ENCODE assay signal across 22 cellular contexts in the genomic region with DNA sequence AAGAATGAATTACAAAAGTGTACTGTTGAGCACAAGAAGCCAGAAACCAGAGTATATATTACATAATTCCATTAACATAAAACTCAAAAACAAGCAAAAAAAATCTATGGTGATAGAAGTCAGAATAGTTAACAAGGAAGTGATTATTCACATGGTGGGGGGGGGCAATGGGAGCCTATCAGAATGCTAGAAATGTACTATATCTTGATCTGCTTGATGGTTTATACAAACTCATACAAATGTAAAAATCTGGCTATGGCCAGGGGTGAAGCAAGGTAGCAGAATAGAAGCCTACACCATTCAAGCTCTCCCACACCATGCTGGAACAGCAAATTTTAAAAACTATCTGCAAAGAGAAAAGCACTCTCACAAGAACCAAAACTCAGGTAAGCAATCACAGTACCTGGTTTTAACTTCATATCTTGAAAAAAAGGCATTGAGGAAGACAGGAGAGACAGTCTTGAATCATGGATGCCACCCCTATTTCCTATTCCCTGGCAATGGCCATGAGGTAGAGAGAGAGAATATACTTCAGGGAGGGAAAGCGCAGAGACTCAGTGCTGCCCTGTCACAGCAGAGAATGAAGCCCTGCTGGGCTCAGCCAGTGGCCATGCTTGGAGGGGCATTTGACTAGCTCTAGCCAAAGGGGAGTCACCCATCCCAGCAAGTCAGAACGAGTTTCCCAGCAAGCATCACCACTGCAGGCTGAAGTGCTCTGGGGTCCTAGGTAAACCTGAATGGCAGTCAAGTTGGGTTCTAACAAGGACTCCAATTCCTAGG.
DNase-seq lines count a peak whose midpoint lies in the region; ATAC-seq, FAIRE-seq and TF ChIP-seq lines count a peak whose summit lies in the region.
"Had no signal": no experiment of that assay in that cellular context is flagged by ENCODE, and none has a peak within 500 bp of the region (broad histone marks: within the 10 kb centered on the region; RNA-seq: fewer than 3 reads in every experiment).

No MANE protein-coding gene starts in this region.

- H3K9ac ChIP-seq in SK-N-MC (ENCODE audit: insufficient read length) (no peak overlapping the region), kidney (ENCODE audit: low read length in 2 of 2) (peak overlapping the region in 1 of 2 donors; percentile 21)
- H3K9ac ChIP-seq: KMS-11 had no signal

- 80 to 100% (median 86%) methylated on average over 2 of the region's 2 CpGs for WGBS in psoas muscle, 3 donors

- intact Hi-C loops in kidney (cut with DNase I), result no loop called here
- intact Hi-C loops in psoas muscle (cut with DNase I), result loop anchor here (5.0 to 10.0 kb wide), 2 partner anchors 70 to 73 kb away; partner anchors contain the start of gene CDC42BPA (in 2 of the 2)

- no peaks in the 10 kb centered on the region for H3K9me3 ChIP-seq in SK-N-MC (ENCODE audit: low read depth, low read length)
- H3K9me3 ChIP-seq in kidney (ENCODE audit: control insufficient read depth in 1 of 2, low read length in 2 of 2), result no peaks in the 10 kb centered on the region
- no peaks in the 10 kb centered on the region for H3K9me3 ChIP-seq in psoas muscle
- H3K9me3 ChIP-seq in osteoblast (ENCODE audit: low read depth, low read length), result no peaks in the 10 kb centered on the region
- H3K9me3 ChIP-seq: lower lobe of right lung, SJSA1, upper lobe of left lung had no signal

- ATAC-seq in psoas muscle (peak in 3 of 4 donors; percentile 24 to 48 (median 26)), GM18870 (IDR thresholded peaks at IDR 0.05; ENCODE audit: unreplicated experiment) (no peak)
- ATAC-seq: lower lobe of right lung had no signal

- H4K20me1 ChIP-seq in osteoblast (ENCODE audit: insufficient read depth, low read length), result peaks cover 13% of the 10 kb centered on the region

- H3K27me3 ChIP-seq in psoas muscle (ENCODE audit: insufficient read depth in 3 of 3, low read length in 2 of 3) (no peaks in the 10 kb centered on the region), osteoblast (ENCODE audit: insufficient read depth, low read length) (no peaks in the 10 kb centered on the region)
- H3K27me3 ChIP-seq: SJSA1, upper lobe of left lung had no signal

- DNase-seq in SK-N-MC (ENCODE audit: low read depth, low spot score) (no peak), epithelial cell of esophagus (ENCODE audit: low read depth) (peak; percentile 13), kidney (no peak), psoas muscle (no peak), osteoblast (ENCODE audit: insufficient read length, low spot score, missing footprints) (no peak), iPS-NIHi7 (ENCODE audit: extremely low spot score) (no peak), NCI-H1694 (lab: John Stamatoyannopoulos, UW) (no peak)
- DNase-seq: activated CD4-positive, alpha-beta T cell treated with anti-CD3 and anti-CD28 coated beads, Interleukin-2, amount 10 ng/mL, durations not matched to agents 7 days and 5 days; anterior cingulate cortex; CD4-positive, CD25-positive, alpha-beta regulatory T cell; foreskin fibroblast; hippocampal formation; lower lobe of right lung; NCI-H1694 treated with DMSO at 0.1 percent for 48 hours; NCI-H2171 treated with DMSO at 0.1 percent for 48 hours; NCI-H524 treated with DMSO at 0.1 percent for 48 hours; stimulated activated CD8-positive, alpha-beta memory T cell treated with anti-CD3 and anti-CD28 coated beads, Interleukin-4, amount 100 ng/mL, for 48 hours; upper lobe of left lung had no signal

- FAIRE-seq in kidney (lab: Jason Lieb, UNC), result no peak

- H3K4me1 ChIP-seq in kidney (ENCODE audit: control insufficient read depth in 1 of 2, insufficient read depth in 1 of 2, low read depth in 1 of 2, low read length in 2 of 2) (peaks cover 13 to 26% of the 10 kb centered on the region in 2 donors), psoas muscle (peaks cover 25% of the 10 kb centered on the region), osteoblast (ENCODE audit: insufficient read depth, low read length) (no peaks in the 10 kb centered on the region)
- H3K4me1 ChIP-seq: SJSA1, upper lobe of left lung had no signal

- peaks cover 73% of the 10 kb centered on the region for H3K79me2 ChIP-seq in osteoblast (ENCODE audit: insufficient read depth, low read length)

- H3K36me3 ChIP-seq in SK-N-MC (ENCODE audit: insufficient read depth, low read length), result no peaks in the 10 kb centered on the region
- H3K36me3 ChIP-seq in kidney (ENCODE audit: control insufficient read depth in 1 of 2, insufficient read depth in 2 of 2, low read length in 2 of 2), result no peaks in the 10 kb centered on the region
- H3K36me3 ChIP-seq in psoas muscle (ENCODE audit: insufficient read depth in 1 of 2, low read depth in 1 of 2), result no peaks in the 10 kb centered on the region
- H3K36me3 ChIP-seq in osteoblast (ENCODE audit: insufficient read depth, low read length), result no peaks in the 10 kb centered on the region
- H3K36me3 ChIP-seq: lower lobe of right lung, upper lobe of left lung had no signal

- H3K4me3 ChIP-seq in SK-N-MC (no peak overlapping the region), epithelial cell of esophagus (ENCODE audit: low read length) (no peak overlapping the region), kidney (ENCODE audit: low read length in 2 of 2) (peak overlapping the region; percentile 20 to 26), psoas muscle (no peak overlapping the region), osteoblast (ENCODE audit: insufficient read depth, low read length) (no peak overlapping the region)
- H3K4me3 ChIP-seq: lower lobe of right lung, SJSA1, upper lobe of left lung had no signal

- H3K27ac ChIP-seq in SK-N-MC, result peak overlapping the region; percentile 70; the same call in 1 of the 2 replicates
- peak overlapping the region; percentile 38 to 56 for H3K27ac ChIP-seq in kidney (ENCODE audit: low read depth in 2 of 2, low read length in 2 of 2)
- no peak overlapping the region for H3K27ac ChIP-seq in psoas muscle
- H3K27ac ChIP-seq in osteoblast (ENCODE audit: low read depth, low read length), result no peak overlapping the region
- H3K27ac ChIP-seq: KMS-11, lower lobe of right lung, SJSA1, upper lobe of left lung, VCaP had no signal

- TF ChIP-seq CTCF in epithelial cell of esophagus (IDR thresholded peaks at IDR 0.05; ENCODE audit: insufficient read depth, low read depth, low read length, missing control alignments) (no peak), kidney (IDR thresholded peaks at IDR 0.05; ENCODE audit: borderline replicate concordance, extremely low read depth, insufficient read depth) (no peak), psoas muscle (IDR thresholded peaks at IDR 0.05) (no peak), osteoblast (IDR thresholded peaks at IDR 0.05; ENCODE audit: extremely low read depth, low read depth, low read length) (no peak)

- no peak overlapping the region for H2AFZ ChIP-seq in osteoblast (ENCODE audit: low read length)

- no peak overlapping the region for H3K4me2 ChIP-seq in osteoblast (ENCODE audit: insufficient read depth, low read length)
- H3K4me2 ChIP-seq: KMS-11 had no signal

Comparison
In these comparisons a context has a peak if more than half of its experiments do, and no peak if none do; other contexts are left out.
1. H3K27ac ChIP-seq: peak in SK-N-MC (single experiment) and kidney (2 of 2); none in psoas muscle (single experiment) and osteoblast (single experiment).
2. H3K4me3 ChIP-seq: peak in kidney (2 of 2); none in SK-N-MC (single experiment), epithelial cell of esophagus (single experiment), psoas muscle (single experiment) and osteoblast (single experiment).